In the genomic region with DNA sequence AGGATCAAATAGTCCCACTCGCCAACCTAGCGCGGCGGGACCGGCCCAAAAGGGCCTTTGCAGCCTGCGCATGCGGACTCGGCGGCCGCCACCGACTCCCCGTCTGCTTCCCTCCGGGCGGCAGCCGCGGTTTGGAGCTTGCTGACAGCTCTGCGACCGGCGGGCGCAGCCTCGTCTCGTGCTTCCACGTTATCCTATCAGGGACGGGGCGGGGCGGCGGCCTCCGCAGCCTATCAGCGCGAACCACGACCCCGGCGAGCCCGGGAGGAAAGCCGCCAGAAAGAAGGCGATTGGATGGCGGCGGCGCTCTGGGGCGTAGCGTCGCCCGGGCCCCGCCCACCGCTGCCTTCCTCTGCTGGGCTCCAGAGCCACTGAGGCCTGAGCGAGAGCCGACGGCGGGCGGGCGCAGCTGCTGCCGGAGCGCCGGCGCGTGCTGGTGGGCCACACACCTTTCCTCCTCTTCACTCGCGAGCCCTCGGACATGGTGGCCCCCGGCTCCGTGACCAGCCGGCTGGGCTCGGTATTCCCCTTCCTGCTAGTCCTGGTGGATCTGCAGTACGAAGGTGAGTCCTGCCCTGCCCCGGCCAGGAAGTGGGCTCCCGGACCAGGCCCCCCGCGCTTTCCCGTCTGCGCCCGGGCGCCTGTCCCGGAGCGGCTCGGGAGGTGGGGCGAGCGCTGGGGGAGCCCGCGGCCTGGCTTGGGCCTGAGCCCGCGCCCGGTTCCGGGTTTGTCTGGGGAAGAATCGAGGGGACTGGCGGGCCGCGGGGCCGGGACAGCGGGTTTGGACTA, we compare ENCODE assay signal across 8 cellular contexts.
DNase-seq lines count a peak whose midpoint lies in the region; ATAC-seq and TF ChIP-seq lines count a peak whose summit lies in the region.

Gene DNAJC3, plus strand, starts transcription at position 365 of the 789 bp plus-strand sequence. Its CDS starts 117 bp downstream, at position 482.

- DNase-seq in AG09309 (ENCODE audit: low read depth) (peak; percentile 88), NCI-H446 (lab: John Stamatoyannopoulos, UW) (peak; percentile 37 to 84), inferior parietal cortex (ENCODE audit: extremely low spot score) (peak; percentile 96)
- DNase-seq in activated CD4-positive, CD25-positive, alpha-beta regulatory T cell treated with anti-CD3 and anti-CD28 coated beads, Interleukin-2, amount 50 U/mL, for 16 hours (ENCODE audit: low read depth, low spot score), result peak; percentile 94
- peak; percentile 97 to 98 for DNase-seq in central memory CD8-positive, alpha-beta T cell (ENCODE audit: low spot score in 2 of 2)
- peak; percentile 95 for DNase-seq in stimulated activated CD4-positive, alpha-beta T cell treated with anti-CD3 and anti-CD28 coated beads, Interleukin-12 subunit alpha, Interleukin-12 subunit beta, amount 100 ng/mL, for 24 hours (ENCODE audit: low read depth in 2 of 2)

- peaks cover 62% of the 10 kb centered on the region for H3K4me1 Mint-ChIP-seq in central memory CD8-positive, alpha-beta T cell

- no peaks in the 10 kb centered on the region for H3K27me3 Mint-ChIP-seq in central memory CD8-positive, alpha-beta T cell

- peak within 1 kb of the TSS; percentile 99 for H3K4me3 Mint-ChIP-seq in central memory CD8-positive, alpha-beta T cell

- H3K9me3 Mint-ChIP-seq in central memory CD8-positive, alpha-beta T cell, result no peaks in the 10 kb centered on the region

- peaks cover 19% of the 10 kb centered on the region for H3K36me3 Mint-ChIP-seq in central memory CD8-positive, alpha-beta T cell (ENCODE audit: insufficient read depth)

- peak within 1 kb of the TSS; percentile 68 for H3K4me3 ChIP-seq in AG09309 (ENCODE audit: control insufficient read depth, low read depth, low read length)

- no peak for TF ChIP-seq CTCF in AG09309 (IDR thresholded peaks at IDR 0.05; ENCODE audit: control insufficient read depth, insufficient read depth, low read depth, low read length, missing control alignments)

- ATAC-seq in GM19025 (IDR thresholded peaks at IDR 0.05; ENCODE audit: low read depth, unreplicated experiment), result peak; percentile 95
- ATAC-seq in HG03342 (IDR thresholded peaks at IDR 0.05; ENCODE audit: unreplicated experiment), result peak; percentile 91
- peak; percentile 96 for ATAC-seq in central memory CD8-positive, alpha-beta T cell (replicated peaks; ENCODE audit: extremely low read depth, poor library complexity, severe bottlenecking)

- peak within 1 kb of the TSS; percentile 99 for H3K27ac Mint-ChIP-seq in central memory CD8-positive, alpha-beta T cell (ENCODE audit: low read depth)

Comparison
In these comparisons a context has a peak if more than half of its experiments do, and no peak if none do; other contexts are left out.
1. Peak in every context shown above with its lines: DNase-seq, ATAC-seq and H3K4me3 ChIP-seq.